In the genomic region with DNA sequence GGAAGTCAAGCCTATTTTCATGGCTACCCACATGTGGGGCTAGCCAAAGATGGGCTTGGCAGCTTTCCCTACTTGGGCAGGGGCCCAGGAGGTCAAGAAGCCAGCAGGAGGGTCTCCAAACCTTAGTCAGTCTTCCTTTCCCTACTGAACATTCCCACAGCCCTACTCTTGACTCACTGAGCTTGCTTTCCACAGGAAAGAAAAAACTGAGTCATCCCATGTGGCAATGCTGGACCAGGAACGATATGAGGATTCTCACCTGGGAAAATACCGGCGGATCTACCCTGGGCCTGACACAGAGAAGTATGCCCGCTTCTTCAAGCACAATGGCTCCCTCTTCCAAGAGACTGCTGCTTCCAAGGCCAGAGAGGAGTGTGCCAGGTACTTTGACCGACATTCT, we compare ENCODE assay signal across 17 cellular contexts. TPM values are rescaled to one million over a fixed set of nuclear protein-coding genes. Genes with fewer than 3 reads are reported as not detected.
DNase-seq lines count a peak whose midpoint lies in the region; ATAC-seq, FAIRE-seq and TF ChIP-seq lines count a peak whose summit lies in the region.
"Had no signal": no experiment of that assay in that cellular context is flagged by ENCODE, and none has a peak within 500 bp of the region (broad histone marks: within the 10 kb centered on the region; RNA-seq: fewer than 3 reads in every experiment).

No MANE protein-coding gene starts in this region.

- H3K4me1 ChIP-seq in PC-9 (replicated peaks; ENCODE audit: insufficient read depth) = peaks cover 39% of the 10 kb centered on the region
- H3K4me1 ChIP-seq in H1 (replicated peaks in 1 of 4; ENCODE audit: control insufficient read depth in 3 of 4, insufficient read depth in 4 of 4, low read length in 3 of 4) = peaks cover 0 to 7% (median 3%) of the 10 kb centered on the region in 4 experiments; a peak in 5 of 7 replicates
- peaks cover 8% of the 10 kb centered on the region for H3K4me1 ChIP-seq in mucosa of descending colon (ENCODE audit: low read depth)
- H3K4me1 ChIP-seq in vagina = peaks cover 18% of the 10 kb centered on the region

- H2AFZ ChIP-seq in PC-9 (no peak overlapping the region), H1 (ENCODE audit: low read length) (no peak overlapping the region)

- H3K36me3 ChIP-seq in PC-9 (ENCODE audit: low read depth) = no peaks in the 10 kb centered on the region
- no peaks in the 10 kb centered on the region for H3K36me3 ChIP-seq in H1 (ENCODE audit: control insufficient read depth in 2 of 4, insufficient read depth in 4 of 4, low read length in 3 of 4)
- H3K36me3 ChIP-seq in mucosa of descending colon (ENCODE audit: low read depth) = no peaks in the 10 kb centered on the region
- no peaks in the 10 kb centered on the region for H3K36me3 ChIP-seq in vagina
- H3K36me3 ChIP-seq: lower lobe of right lung, upper lobe of right lung had no signal

- H2BK120ac ChIP-seq in H1 (replicated peaks; ENCODE audit: low read depth, low read length) = no peak overlapping the region

- H2BK20ac ChIP-seq in H1 (ENCODE audit: low read length) = no peak overlapping the region

- peaks cover 10% of the 10 kb centered on the region for H3K23me2 ChIP-seq in H1 (ENCODE audit: low read depth, low read length)

- peak overlapping the region; percentile 57 for H3K27ac ChIP-seq in PC-9
- H3K27ac ChIP-seq in H1 (ENCODE audit: low read depth, low read length) = no peak overlapping the region
- H3K27ac ChIP-seq in vagina = no peak overlapping the region
- H3K27ac ChIP-seq: lower lobe of right lung, upper lobe of right lung had no signal

- intact Hi-C loops in PC-9 (cut with micrococcal nuclease; ENCODE audit: unreplicated experiment) (loop anchor here (10.0 kb wide), 1 partner anchor 367 kb away; the partner anchor contains the start of gene AP3S2), mucosa of descending colon (cut with DNase I, micrococcal nuclease) (no loop called here), vagina (cut with DNase I) (no loop called here)

- no peak for TF ChIP-seq EP300 in H1 (IDR thresholded peaks at IDR 0.05; ENCODE audit: borderline replicate concordance in 1 of 2, low read depth in 2 of 2, low read length in 2 of 2)

- H3K9me3 ChIP-seq in PC-9 (ENCODE audit: insufficient read depth, low read depth) (no peaks in the 10 kb centered on the region), H1 (ENCODE audit: insufficient read depth in 2 of 2, low read depth in 1 of 2, low read length in 1 of 2) (no peaks in the 10 kb centered on the region), mucosa of descending colon (no peaks in the 10 kb centered on the region), vagina (no peaks in the 10 kb centered on the region)
- H3K9me3 ChIP-seq: lower lobe of right lung, upper lobe of right lung had no signal

- POLR2A ChIA-PET in PC-9 (lab: Charles Lee; ENCODE audit: unreplicated experiment) = interaction anchor here (0.5 kb wide), 1 partner anchor 12 kb away, joined by 5 read pairs; no protein-coding TSS in a partner anchor
- POLR2A ChIA-PET in H1 (lab: Charles Lee; ENCODE audit: partially characterized antibody) = interaction anchor here (1.1 to 1.7 kb wide), 2 partner anchors 11 to 28 kb away, joined by 4 to 7 read pairs; partner anchors contain the start of genes CIB1 and GDPGP1

- H3K4me2 ChIP-seq in PC-9 (peak overlapping the region; percentile 51), H1 (ENCODE audit: insufficient read depth in 1 of 2, low read depth in 2 of 2, low read length in 2 of 2) (no peak overlapping the region)

- H3K14ac ChIP-seq in H1 (ENCODE audit: insufficient read length) = no peak overlapping the region

- FAIRE-seq in H1 (lab: Jason Lieb, UNC) = no peak

- H4K8ac ChIP-seq in H1 (ENCODE audit: extremely low read depth, insufficient read depth, low read length) = 0 out of 2 replicates have a peak overlapping the region, but pooled peaks have one; percentile 25

- H3K79me2 ChIP-seq in PC-9 (ENCODE audit: low read depth) = peaks cover 37% of the 10 kb centered on the region
- peaks cover 3 to 15% of the 10 kb centered on the region in 2 experiments; a peak in 3 of 4 replicates for H3K79me2 ChIP-seq in H1 (ENCODE audit: control insufficient read depth in 1 of 2, insufficient read depth in 2 of 2, low read length in 2 of 2)

- DNase-seq in AG10803 (ENCODE audit: low read depth) (peak; percentile 22), PC-9 (peak; percentile 12 to 68), H1 (ENCODE audit: low read depth in 1 of 2, low spot score in 2 of 2) (no peak), mucosa of descending colon (peak in 1 of 3 donors; percentile 25), dedifferentiated amniotic fluid mesenchymal stem cell (ENCODE audit: extremely low spot score) (no peak), ureter (ENCODE audit: low spot score) (no peak), vagina (ENCODE audit: extremely low spot score in 2 of 2) (no peak)
- no peak for DNase-seq in effector CD4-positive, alpha-beta T cell
- DNase-seq: cerebellar nuclear complex, lower lobe of right lung, NCI-H1417 treated with DMSO at 0.1 percent for 48 hours, NCI-H446, nephron progenitor cell, upper lobe of right lung had no signal

- H3K56ac ChIP-seq in H1 (replicated peaks; ENCODE audit: insufficient read length, low read depth, low read length) = no peak overlapping the region

- TF ChIP-seq POLR2A in H1 (IDR thresholded peaks at IDR 0.05; ENCODE audit: control extremely low read depth in 1 of 2, low read depth in 2 of 2, low read length in 2 of 2) (no peak), vagina (IDR thresholded peaks at IDR 0.05) (no peak)

- H3K4me3 ChIP-seq in AG10803 (ENCODE audit: low read length) (no peak overlapping the region), PC-9 (no peak overlapping the region), H1 (ENCODE audit: extremely low read depth in 1 of 4, insufficient read depth in 2 of 4, low read depth in 3 of 4, low read length in 4 of 4) (no peak overlapping the region), mucosa of descending colon (no peak overlapping the region), vagina (no peak overlapping the region)
- H3K4me3 ChIP-seq: lower lobe of right lung, upper lobe of right lung had no signal

- peaks cover 4% of the 10 kb centered on the region; the same call in 1 of the 2 replicates for H4K20me1 ChIP-seq in PC-9 (ENCODE audit: insufficient read depth)
- H4K20me1 ChIP-seq in H1 (replicated peaks in 1 of 2; ENCODE audit: control insufficient read depth in 1 of 2, insufficient read depth in 2 of 2, low read length in 2 of 2) = no peaks in the 10 kb centered on the region

- H3K18ac ChIP-seq in H1 (ENCODE audit: extremely low read depth, low read length) = no peak overlapping the region

- CTCF ChIA-PET in PC-9 (lab: Charles Lee) (no interaction called here), H1 (lab: Charles Lee; ENCODE audit: partially characterized antibody) (interaction anchor here (0.7 to 2.4 kb wide), 7 partner anchors 9 to 903 kb away, joined by 3 to 10 read pairs (median 4); partner anchors contain the start of genes CIB1, GDPGP1 and TTLL13)

- H2BK12ac ChIP-seq in H1 (ENCODE audit: low read depth, low read length) = no peak overlapping the region

- H2AK5ac ChIP-seq in H1 (ENCODE audit: low read depth, low read length) = no peak overlapping the region

- no peak overlapping the region for H4K5ac ChIP-seq in H1 (ENCODE audit: insufficient read length, low read depth, low read length)

- H3K4ac ChIP-seq in H1 (replicated peaks; ENCODE audit: insufficient read length, low read depth, low read length) = no peak overlapping the region

- whole genome bisulfite sequencing in H1 (ENCODE audit: extremely low coverage in 1 of 2, insufficient coverage in 1 of 2, insufficient read length in 1 of 2, insufficient replicate concordance in 2 of 2, low coverage in 1 of 2, low lambda C conversion rate in 2 of 2, missing lambda C conversion rate in 1 of 2), 2 experiments = 90% methylated on average over 5 of the region's 5 CpGs; no CpG with 5 or more reads in 1 of the 2 experiments

- H4K91ac ChIP-seq in H1 (replicated peaks; ENCODE audit: insufficient read length, low read length) = no peak overlapping the region

- no peak overlapping the region for H2BK5ac ChIP-seq in H1 (ENCODE audit: low read depth, low read length)

- peak; percentile 0 for ATAC-seq in mucosa of descending colon
- ATAC-seq: lower lobe of right lung; sciatic nerve; stimulated activated effector memory CD8-positive, alpha-beta T cell treated with anti-CD3 and anti-CD28 coated beads, Interleukin-12 subunit alpha, Interleukin-12 subunit beta, amount 100 ng/mL, for 72 hours; upper lobe of right lung; WTC11 had no signal

- H3K27me3 ChIP-seq in PC-9 (ENCODE audit: insufficient read depth, low read depth) (no peaks in the 10 kb centered on the region), H1 (replicated peaks in 1 of 4; ENCODE audit: control insufficient read depth in 3 of 4, extremely low read depth in 1 of 4, insufficient read depth in 3 of 4, low read length in 3 of 4) (no peaks in the 10 kb centered on the region), vagina (no peaks in the 10 kb centered on the region)
- H3K27me3 ChIP-seq: upper lobe of right lung had no signal

- no peak overlapping the region for H2BK15ac ChIP-seq in H1 (ENCODE audit: low read length)

- no peaks in the 10 kb centered on the region for H3K79me1 ChIP-seq in H1 (ENCODE audit: low read depth, low read length)

- no peaks in the 10 kb centered on the region for H3K9me2 ChIP-seq in PC-9 (ENCODE audit: insufficient read depth)

- H3K9ac ChIP-seq in H1 (replicated peaks in 1 of 4; ENCODE audit: extremely low read depth in 1 of 4, low read depth in 3 of 4, low read length in 3 of 4) = no peak overlapping the region

- BruUV-seq in PC-9 (replicated peaks; lab: Mats Ljungman, UMichigan) = no TSS peak

- no peak for TF ChIP-seq CTCF in AG10803 (conservative IDR thresholded peaks at IDR 0.05; ENCODE audit: low read length)
- no peak for TF ChIP-seq CTCF in PC-9 (conservative IDR thresholded peaks at IDR 0.05)
- no peak for TF ChIP-seq CTCF in H1 (IDR thresholded peaks at IDR 0.05; ENCODE audit: control extremely low read depth in 1 of 3, insufficient read depth in 1 of 3, low read depth in 1 of 3, low read length in 3 of 3)
- no peak for TF ChIP-seq CTCF in mucosa of descending colon (IDR thresholded peaks at IDR 0.05)
- TF ChIP-seq CTCF in vagina (IDR thresholded peaks at IDR 0.05) = no peak

- no peak for TF ChIP-seq RAD21 in H1 (IDR thresholded peaks at IDR 0.05 in 1 of 2, conservative IDR thresholded peaks at IDR 0.05 in 1 of 2; ENCODE audit: low read depth in 2 of 2, low read length in 2 of 2)

- no peak overlapping the region for H3K23ac ChIP-seq in H1 (ENCODE audit: insufficient read length)

- H3F3A ChIP-seq in PC-9 (ENCODE audit: insufficient read depth, low read depth) = peaks cover 20% of the 10 kb centered on the region; the same call in 1 of the 2 replicates

RNA-seq across cellular contexts. Expression of gene NGRN, which starts 3.7 kb away (rescaled TPM):
- total RNA-seq in PC-9 (2021) (57.4 TPM in 2 replicates), mucosa of descending colon (100 to 1,000 TPM in 1 of 3 donors, 10 to 100 TPM in 2; 41.7 to 111 (median 54.1) TPM), ureter (98.5 TPM), vagina (59.2 TPM)
- total RNA-seq in H1 (2021; fragmentation: NEBNext Ultra II Directional; extraction: Animal tissue kit (Norgen Biotek cat#: 25700)) = 101 and 102 TPM in 2 replicates
- 59.4 and 60.1 TPM in 2 replicates for polyA plus RNA-seq in H1 (2011; rRNA removed)
- 79.9 TPM for polyA plus RNA-seq in H1 (2011; cell fraction: cytosol; rRNA removed)
- polyA plus RNA-seq in H1 (2011; cell fraction: nucleus; rRNA removed) = 44.8 TPM
- 65.6 to 86.2 TPM (median 72.5 TPM) in 4 replicates for polyA plus RNA-seq in H1 (2012, experiment 1 of 2)
- 48.2 TPM for polyA plus RNA-seq in H1 (2012, experiment 2 of 2)
- polyA plus RNA-seq in H1 (2013, experiment 1 of 2) = 61.7 TPM
- polyA plus RNA-seq in H1 (2013, experiment 2 of 2) = 61.3 TPM
- 50.6 and 54.8 TPM in 2 replicates for polyA minus RNA-seq in H1 (2011; rRNA and poly(A)+ RNA removed)
- 22.3 TPM for polyA minus RNA-seq in H1 (2011; cell fraction: cytosol; rRNA and poly(A)+ RNA removed)
- 29.1 TPM for polyA minus RNA-seq in H1 (2011; cell fraction: nucleus; rRNA and poly(A)+ RNA removed)

RNA-seq across cellular contexts. Expression of gene TTLL13, which starts 12.5 kb away (rescaled TPM):
- total RNA-seq in PC-9 (2021) = 0.93 and 0.96 TPM in 2 replicates
- total RNA-seq in H1 (2021; fragmentation: NEBNext Ultra II Directional; extraction: Animal tissue kit (Norgen Biotek cat#: 25700)) = 0.19 TPM in 1 of 2 replicates, not detected in the other
- polyA plus RNA-seq in H1 (2011; rRNA removed) = 0.03 and 0.05 TPM in 2 replicates
- polyA plus RNA-seq in H1 (2011; cell fraction: cytosol; rRNA removed) = not detected
- 0.16 TPM for polyA plus RNA-seq in H1 (2011; cell fraction: nucleus; rRNA removed)
- polyA plus RNA-seq in H1 (2012, experiment 1 of 2) = 0.39 TPM in 1 of 4 replicates, not detected in the others
- not detected for polyA plus RNA-seq in H1 (2012, experiment 2 of 2)
- polyA plus RNA-seq in H1 (2013, experiment 1 of 2) = 0.02 TPM
- 0.04 TPM for polyA plus RNA-seq in H1 (2013, experiment 2 of 2)
- 0.09 and 0.27 TPM in 2 replicates for polyA minus RNA-seq in H1 (2011; rRNA and poly(A)+ RNA removed)
- not detected for polyA minus RNA-seq in H1 (2011; cell fraction: cytosol; rRNA and poly(A)+ RNA removed)
- not detected for polyA minus RNA-seq in H1 (2011; cell fraction: nucleus; rRNA and poly(A)+ RNA removed)
- total RNA-seq in mucosa of descending colon = under 1 TPM; 0.34 to 0.93 (median 0.63) TPM
- total RNA-seq in ureter = 0.36 TPM
- total RNA-seq in vagina = not detected
- total RNA-seq: lower lobe of right lung, upper lobe of right lung had no signal

RNA-seq across cellular contexts. Expression of gene GDPGP1, which starts 27.8 kb away (rescaled TPM):
- total RNA-seq in PC-9 (2021) = 7.5 and 7.6 TPM in 2 replicates
- total RNA-seq in H1 (2021; fragmentation: NEBNext Ultra II Directional; extraction: Animal tissue kit (Norgen Biotek cat#: 25700)) = 3.7 and 5.6 TPM in 2 replicates
- polyA plus RNA-seq in H1 (2011; rRNA removed) = 1.8 and 3.0 TPM in 2 replicates
- 2.1 TPM for polyA plus RNA-seq in H1 (2011; cell fraction: cytosol; rRNA removed)
- 4.1 TPM for polyA plus RNA-seq in H1 (2011; cell fraction: nucleus; rRNA removed)
- 2.3 to 4.1 TPM (median 3.7 TPM) in 4 replicates for polyA plus RNA-seq in H1 (2012, experiment 1 of 2)
- polyA plus RNA-seq in H1 (2012, experiment 2 of 2) = 2.6 TPM
- 1.9 TPM for polyA plus RNA-seq in H1 (2013, experiment 1 of 2)
- 1.5 TPM for polyA plus RNA-seq in H1 (2013, experiment 2 of 2)
- 9.6 and 10.3 TPM in 2 replicates for polyA minus RNA-seq in H1 (2011; rRNA and poly(A)+ RNA removed)
- polyA minus RNA-seq in H1 (2011; cell fraction: cytosol; rRNA and poly(A)+ RNA removed) = 4.4 TPM
- polyA minus RNA-seq in H1 (2011; cell fraction: nucleus; rRNA and poly(A)+ RNA removed) = 9.9 TPM
- total RNA-seq in mucosa of descending colon = 10 to 100 TPM; 18.2 to 25.5 (median 19.3) TPM
- total RNA-seq in ureter = 16.9 TPM
- 4.9 TPM for total RNA-seq in vagina

RNA-seq across cellular contexts. Expression of gene CIB1, which starts 28.1 kb away (rescaled TPM):
- total RNA-seq in PC-9 (2021) (113 and 127 TPM in 2 replicates), mucosa of descending colon (100 to 1,000 TPM; 126 to 273 (median 209) TPM), ureter (104 TPM), vagina (42.7 TPM)
- 26.0 and 29.1 TPM in 2 replicates for total RNA-seq in H1 (2021; fragmentation: NEBNext Ultra II Directional; extraction: Animal tissue kit (Norgen Biotek cat#: 25700))
- polyA plus RNA-seq in H1 (2011; rRNA removed) = 50.4 and 63.5 TPM in 2 replicates
- polyA plus RNA-seq in H1 (2011; cell fraction: cytosol; rRNA removed) = 38.4 TPM
- polyA plus RNA-seq in H1 (2011; cell fraction: nucleus; rRNA removed) = 45.0 TPM
- 23.9 to 40.2 TPM (median 38.3 TPM) in 4 replicates for polyA plus RNA-seq in H1 (2012, experiment 1 of 2)
- polyA plus RNA-seq in H1 (2012, experiment 2 of 2) = 39.5 TPM
- 34.1 TPM for polyA plus RNA-seq in H1 (2013, experiment 1 of 2)
- polyA plus RNA-seq in H1 (2013, experiment 2 of 2) = 34.8 TPM
- 11.5 and 15.4 TPM in 2 replicates for polyA minus RNA-seq in H1 (2011; rRNA and poly(A)+ RNA removed)
- polyA minus RNA-seq in H1 (2011; cell fraction: cytosol; rRNA and poly(A)+ RNA removed) = 10.4 TPM
- polyA minus RNA-seq in H1 (2011; cell fraction: nucleus; rRNA and poly(A)+ RNA removed) = 5.3 TPM

Comparison
In these comparisons a context has a peak if more than half of its experiments do, and no peak if none do; other contexts are left out.
1. DNase-seq: peak in AG10803 (single experiment) and PC-9 (2 of 2); none in H1 (0 of 2), effector CD4-positive, alpha-beta T cell (single experiment), dedifferentiated amniotic fluid mesenchymal stem cell (single experiment), ureter (single experiment) and vagina (0 of 2).